8 cellular contexts compared by ENCODE assay signal in the genomic region with DNA sequence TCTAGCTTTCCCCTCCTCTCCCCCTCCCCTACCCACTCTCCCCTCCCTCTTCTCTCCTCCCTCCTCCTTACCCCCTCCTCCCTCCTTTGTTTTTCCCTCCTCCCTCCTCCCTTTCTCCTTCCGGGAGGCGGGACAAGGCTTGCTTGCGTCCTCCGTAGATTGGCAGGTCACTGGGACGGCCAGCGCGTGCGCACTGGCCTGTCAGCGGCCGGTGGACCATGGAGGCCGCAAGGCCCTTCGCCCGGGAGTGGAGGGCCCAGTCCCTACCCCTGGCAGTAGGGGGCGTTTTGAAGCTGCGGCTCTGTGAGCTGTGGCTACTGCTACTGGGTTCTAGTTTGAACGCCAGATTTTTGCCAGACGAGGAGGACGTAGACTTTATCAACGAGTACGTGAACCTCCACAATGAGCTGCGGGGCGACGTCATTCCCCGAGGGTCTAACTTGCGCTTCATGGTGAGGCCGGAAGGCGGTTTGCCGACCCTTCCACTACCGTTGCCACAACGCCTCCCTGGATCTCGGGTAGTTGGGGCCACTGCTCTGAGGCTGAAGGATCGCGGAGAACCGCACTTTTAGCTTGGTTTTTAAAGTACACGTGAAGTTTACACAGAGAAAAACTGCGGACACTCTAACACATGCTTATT. TPM values are rescaled to one million over a fixed set of nuclear protein-coding genes. Genes with fewer than 3 reads are reported as not detected.
DNase-seq lines count a peak whose midpoint lies in the region; ATAC-seq and TF ChIP-seq lines count a peak whose summit lies in the region.

TSS of gene GLIPR1L2 (plus strand) at position 191 of the 640 bp plus-strand sequence. CDS start at position 219, 28 bp downstream.

- peak within 1 kb of the TSS; percentile 90 for H3K27ac ChIP-seq in left ventricle myocardium inferior (replicated peaks)

- H3K36me3 ChIP-seq in left ventricle myocardium inferior, result peaks cover 2% of the 10 kb centered on the region

- H3K4me3 Mint-ChIP-seq in progenitor cell of endocrine pancreas (ENCODE audit: low read depth), result peak within 1 kb of the TSS; percentile 87

- peak within 1 kb of the TSS; percentile 98 for H3K27ac Mint-ChIP-seq in progenitor cell of endocrine pancreas

- H3K4me3 ChIP-seq in left ventricle myocardium inferior, result peak within 1 kb of the TSS; percentile 76

- peaks cover 3% of the 10 kb centered on the region for H3K9me3 Mint-ChIP-seq in progenitor cell of endocrine pancreas (ENCODE audit: low read depth)

- peaks cover 18% of the 10 kb centered on the region for H3K4me1 Mint-ChIP-seq in progenitor cell of endocrine pancreas (ENCODE audit: low read depth)

- H3K4me1 ChIP-seq in left ventricle myocardium inferior, result peaks cover 35% of the 10 kb centered on the region

- DNase-seq in NCI-H1417 treated with DMSO at 0.1 percent for 48 hours (lab: John Stamatoyannopoulos, UW) (peak; percentile 98), T-helper 1 cell (peak; percentile 70 to 97 (median 76)), amygdala (lab: John Stamatoyannopoulos, UW) (peak; percentile 80 to 98 (median 93)), left ventricle myocardium inferior (peak; percentile 95), progenitor cell of endocrine pancreas (ENCODE audit: low spot score, unreplicated experiment) (peak; percentile 96), ureter (ENCODE audit: low spot score) (peak; percentile 96)

- H3K27me3 ChIP-seq in left ventricle myocardium inferior (ENCODE audit: low read depth), result no peaks in the 10 kb centered on the region

- TF ChIP-seq CTCF in GM12874 (IDR thresholded peaks at IDR 0.05; ENCODE audit: insufficient read depth, low read depth, low read length) (peak; percentile 91), left ventricle myocardium inferior (IDR thresholded peaks at IDR 0.05; ENCODE audit: borderline replicate concordance) (peak; percentile 89), progenitor cell of endocrine pancreas (IDR thresholded peaks at IDR 0.05; ENCODE audit: unreplicated experiment) (peak; percentile 87)

- intact Hi-C loops in left ventricle myocardium inferior (cut with micrococcal nuclease), result no loop called here

- H3K9me3 ChIP-seq in left ventricle myocardium inferior (replicated peaks), result no peaks in the 10 kb centered on the region

- no peaks in the 10 kb centered on the region for H3K27me3 Mint-ChIP-seq in progenitor cell of endocrine pancreas

- peak; percentile 97 for ATAC-seq in HG02763 (IDR thresholded peaks at IDR 0.05; ENCODE audit: unreplicated experiment)

- peaks cover 4% of the 10 kb centered on the region for H3K36me3 Mint-ChIP-seq in progenitor cell of endocrine pancreas (ENCODE audit: insufficient read depth)

RNA-seq across cellular contexts. Expression of gene GLIPR1L2, which starts in this region (rescaled TPM):
- 1.5 TPM for total RNA-seq in left ventricle myocardium inferior
- 0.29 and 0.64 TPM in 2 replicates for total RNA-seq in progenitor cell of endocrine pancreas
- total RNA-seq in ureter, result 0.62 TPM

Comparison
In these comparisons a context has a peak if more than half of its experiments do, and no peak if none do; other contexts are left out.
1. Peak in every context shown above with its lines: DNase-seq, ATAC-seq, H3K4me3 ChIP-seq and H3K27ac ChIP-seq.
2. Peak in DNase-seq in progenitor cell of endocrine pancreas; RNA of the gene not detected or under 1 TPM.
3. Peak in DNase-seq in ureter; RNA of the gene not detected or under 1 TPM.